8 cellular contexts compared by ENCODE assay signal in genomic region chr2:100818606-100819364, GRCh38. TPM values are rescaled to one million over a fixed set of nuclear protein-coding genes. Genes with fewer than 3 reads are reported as not detected.
DNase-seq lines count a peak whose midpoint lies in the region; ATAC-seq and TF ChIP-seq lines count a peak whose summit lies in the region.

No MANE protein-coding gene starts in this region.

- H3K9me3 Mint-ChIP-seq in activated naive CD4-positive, alpha-beta T cell treated with anti-CD3 and anti-CD28 coated beads, Interleukin-2, amount 50 U/mL, for 72 hours, result no peaks in the 10 kb centered on the region

- TF ChIP-seq CTCF in AG10803 (conservative IDR thresholded peaks at IDR 0.05; ENCODE audit: low read length), result peak; percentile 35
- no peak for TF ChIP-seq CTCF in omental fat pad (IDR thresholded peaks at IDR 0.05)

- H3K4me3 ChIP-seq in AG10803 (ENCODE audit: low read length) (peak overlapping the region; percentile 62), HUES48 (ENCODE audit: low read depth, low read length) (peak overlapping the region; percentile 65)

- peaks cover 57% of the 10 kb centered on the region for H3K27me3 ChIP-seq in HUES48 (ENCODE audit: control insufficient read depth, insufficient read depth, low read length)

- ATAC-seq in activated naive CD4-positive, alpha-beta T cell treated with anti-CD3 and anti-CD28 coated beads, Interleukin-2, amount 50 U/mL, for 72 hours, result peak; percentile 47 to 49
- peak; percentile 60 for ATAC-seq in omental fat pad (ENCODE audit: low FRiP score)
- ATAC-seq in GM18909 (IDR thresholded peaks at IDR 0.05; ENCODE audit: poor library complexity, unreplicated experiment), result no peak

- no peaks in the 10 kb centered on the region for H3K9me3 ChIP-seq in HUES48 (ENCODE audit: control insufficient read depth, insufficient read depth, low read length)

- peak overlapping the region; percentile 55 to 90 for H3K27ac Mint-ChIP-seq in activated naive CD4-positive, alpha-beta T cell treated with anti-CD3 and anti-CD28 coated beads, Interleukin-2, amount 50 U/mL, for 72 hours

- no peak overlapping the region for H3K27ac ChIP-seq in HUES48 (ENCODE audit: low read depth, low read length)

- H3K9ac ChIP-seq in HUES48 (ENCODE audit: low read depth, low read length), result peak overlapping the region; percentile 26; the same call in 1 of the 2 replicates

- DNase-seq in AG10803 (ENCODE audit: low read depth) (peak; percentile 65), glomerular visceral epithelial cell (ENCODE audit: extremely low spot score) (peak; percentile 47), omental fat pad (ENCODE audit: low spot score) (no peak), NCI-H1092 treated with DMSO at 0.1 percent for 48 hours (lab: John Stamatoyannopoulos, UW) (no peak), cortex of kidney (lab: John Stamatoyannopoulos, UW) (no peak)
- peak in 1 of 2 donors; percentile 36 for DNase-seq in activated naive CD4-positive, alpha-beta T cell treated with anti-CD3 and anti-CD28 coated beads, Interleukin-2, amount 50 U/mL, for 72 hours (ENCODE audit: low spot score in 2 of 2)

- H3K36me3 ChIP-seq in HUES48 (ENCODE audit: control insufficient read depth, insufficient read depth, low read length), result no peaks in the 10 kb centered on the region

- peaks cover 6 to 24% of the 10 kb centered on the region in 2 donors for H3K36me3 Mint-ChIP-seq in activated naive CD4-positive, alpha-beta T cell treated with anti-CD3 and anti-CD28 coated beads, Interleukin-2, amount 50 U/mL, for 72 hours

- peaks cover 12% of the 10 kb centered on the region for H3K4me1 ChIP-seq in HUES48 (ENCODE audit: control insufficient read depth, insufficient read depth, low read length)

RNA-seq across cellular contexts. Expression of gene NPAS2, which starts 1.2 kb away (rescaled TPM):
- 10 to 100 TPM in 1 of 2 donors, 1 to 10 TPM in 1; 3.1 to 20.9 TPM for total RNA-seq in activated naive CD4-positive, alpha-beta T cell treated with anti-CD3 and anti-CD28 coated beads, Interleukin-2, amount 50 U/mL, for 72 hours
- 10 to 100 TPM in 3 of 4 donors, 1 to 10 TPM in 1; 6.1 to 29.8 (median 24.3) TPM for total RNA-seq in omental fat pad

Comparison
In these comparisons a context has a peak if more than half of its experiments do, and no peak if none do; other contexts are left out.
1. DNase-seq: peak in AG10803 (single experiment) and glomerular visceral epithelial cell (single experiment); none in omental fat pad (single experiment), NCI-H1092 treated with DMSO at 0.1 percent for 48 hours (single experiment) and cortex of kidney (single experiment).